In the genomic region with DNA sequence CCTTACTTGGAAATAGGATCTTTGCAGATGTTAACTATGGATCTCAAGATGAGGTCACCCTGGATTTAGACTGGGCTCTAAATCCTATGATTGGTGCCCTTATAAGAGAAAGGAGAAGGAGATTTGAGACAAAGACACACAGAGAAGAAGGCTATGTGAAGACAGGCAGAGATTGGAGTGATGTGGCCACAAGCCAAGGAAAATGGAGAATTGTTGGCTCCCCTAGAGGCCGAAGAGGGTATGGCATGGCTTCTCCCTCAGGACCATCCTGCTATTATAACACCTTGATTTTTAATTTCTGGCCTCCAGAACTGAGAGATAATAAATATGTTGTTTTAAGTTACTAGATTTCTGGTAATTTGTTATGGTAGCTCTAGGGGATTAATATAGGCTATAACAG, we compare ENCODE assay signal across 2 cellular contexts.
A peak's percentile ranks its signal among the peaks of the same experiment; 100 is the strongest.
TF ChIP-seq lines count a peak whose summit lies in the region.

No MANE protein-coding gene starts in this region.

TF ChIP-seq in HEK293, 187 proteins besides CTCF, POLR2A, EP300 and RAD21 (continued from another document):
- TF ChIP-seq, protein P1, sequence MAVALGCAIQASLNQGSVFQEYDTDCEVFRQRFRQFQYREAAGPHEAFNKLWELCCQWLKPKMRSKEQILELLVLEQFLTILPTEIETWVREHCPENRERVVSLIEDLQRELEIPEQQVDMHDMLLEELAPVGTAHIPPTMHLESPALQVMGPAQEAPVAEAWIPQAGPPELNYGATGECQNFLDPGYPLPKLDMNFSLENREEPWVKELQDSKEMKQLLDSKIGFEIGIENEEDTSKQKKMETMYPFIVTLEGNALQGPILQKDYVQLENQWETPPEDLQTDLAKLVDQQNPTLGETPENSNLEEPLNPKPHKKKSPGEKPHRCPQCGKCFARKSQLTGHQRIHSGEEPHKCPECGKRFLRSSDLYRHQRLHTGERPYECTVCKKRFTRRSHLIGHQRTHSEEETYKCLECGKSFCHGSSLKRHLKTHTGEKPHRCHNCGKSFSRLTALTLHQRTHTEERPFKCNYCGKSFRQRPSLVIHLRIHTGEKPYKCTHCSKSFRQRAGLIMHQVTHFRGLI (tag by site-specific recombination; IDR thresholded peaks at IDR 0.05), result no peak
- no peak for TF ChIP-seq ZNF114 (tag by site-specific recombination; IDR thresholded peaks at IDR 0.05)
- TF ChIP-seq SETDB1 (IDR thresholded peaks at IDR 0.05; ENCODE audit: insufficient read length, low read length), result peak; percentile 58
TF ChIP-seq in HEK293: peak in this region for 2.

TF ChIP-seq in K562, 482 proteins besides CTCF, POLR2A, EP300 and RAD21 (continued from another document):
- TF ChIP-seq, protein P2, sequence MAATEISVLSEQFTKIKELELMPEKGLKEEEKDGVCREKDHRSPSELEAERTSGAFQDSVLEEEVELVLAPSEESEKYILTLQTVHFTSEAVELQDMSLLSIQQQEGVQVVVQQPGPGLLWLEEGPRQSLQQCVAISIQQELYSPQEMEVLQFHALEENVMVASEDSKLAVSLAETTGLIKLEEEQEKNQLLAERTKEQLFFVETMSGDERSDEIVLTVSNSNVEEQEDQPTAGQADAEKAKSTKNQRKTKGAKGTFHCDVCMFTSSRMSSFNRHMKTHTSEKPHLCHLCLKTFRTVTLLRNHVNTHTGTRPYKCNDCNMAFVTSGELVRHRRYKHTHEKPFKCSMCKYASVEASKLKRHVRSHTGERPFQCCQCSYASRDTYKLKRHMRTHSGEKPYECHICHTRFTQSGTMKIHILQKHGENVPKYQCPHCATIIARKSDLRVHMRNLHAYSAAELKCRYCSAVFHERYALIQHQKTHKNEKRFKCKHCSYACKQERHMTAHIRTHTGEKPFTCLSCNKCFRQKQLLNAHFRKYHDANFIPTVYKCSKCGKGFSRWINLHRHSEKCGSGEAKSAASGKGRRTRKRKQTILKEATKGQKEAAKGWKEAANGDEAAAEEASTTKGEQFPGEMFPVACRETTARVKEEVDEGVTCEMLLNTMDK (IDR thresholded peaks at IDR 0.05; ENCODE audit: borderline replicate concordance, insufficient read depth, low read depth, low read length, poor library complexity, severe bottlenecking), result peak; percentile 32
- TF ChIP-seq MYC (IDR thresholded peaks at IDR 0.05; ENCODE audit: low read depth, low read length), result peak; percentile 35; the same call in 1 of the 2 replicates
- TF ChIP-seq MYC (CRISPR knock-in tag; IDR thresholded peaks at IDR 0.05; ENCODE audit: borderline replicate concordance, low read depth), result no peak
- peak; percentile 89 for TF ChIP-seq TRIM28 (IDR thresholded peaks at IDR 0.05)
- TF ChIP-seq JUND (IDR thresholded peaks at IDR 0.05; ENCODE audit: borderline replicate concordance, low read depth, low read length), result no peak
- TF ChIP-seq JUND (tag; IDR thresholded peaks at IDR 0.05; ENCODE audit: borderline replicate concordance, low read depth, low read length), result peak; percentile 43; the same call in 1 of the 3 replicates
- peak; percentile 89 for TF ChIP-seq CC2D1A (IDR thresholded peaks at IDR 0.05)
- 0 out of 2 replicates have a peak, but pooled peaks have one; percentile 39 for TF ChIP-seq NBN (IDR thresholded peaks at IDR 0.05; ENCODE audit: low read depth)
- TF ChIP-seq RCOR1 (IDR thresholded peaks at IDR 0.05; ENCODE audit: borderline replicate concordance in 1 of 2, low read depth in 2 of 2, low read length in 2 of 2), result peak in 1 of 2 experiments; percentile 86; a peak in 3 of 4 replicates
- TF ChIP-seq NFIC (IDR thresholded peaks at IDR 0.05), result peak; percentile 93
- TF ChIP-seq, protein P3, sequence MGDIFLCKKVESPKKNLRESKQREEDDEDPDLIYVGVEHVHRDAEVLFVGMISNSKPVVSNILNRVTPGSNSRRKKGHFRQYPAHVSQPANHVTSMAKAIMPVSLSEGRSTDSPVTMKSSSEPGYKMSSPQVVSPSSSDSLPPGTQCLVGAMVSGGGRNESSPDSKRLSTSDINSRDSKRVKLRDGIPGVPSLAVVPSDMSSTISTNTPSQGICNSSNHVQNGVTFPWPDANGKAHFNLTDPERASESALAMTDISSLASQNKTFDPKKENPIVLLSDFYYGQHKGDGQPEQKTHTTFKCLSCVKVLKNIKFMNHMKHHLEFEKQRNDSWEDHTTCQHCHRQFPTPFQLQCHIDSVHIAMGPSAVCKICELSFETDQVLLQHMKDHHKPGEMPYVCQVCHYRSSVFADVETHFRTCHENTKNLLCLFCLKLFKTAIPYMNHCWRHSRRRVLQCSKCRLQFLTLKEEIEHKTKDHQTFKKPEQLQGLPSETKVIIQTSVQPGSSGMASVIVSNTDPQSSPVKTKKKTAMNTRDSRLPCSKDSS (IDR thresholded peaks at IDR 0.05; ENCODE audit: low read depth, partially characterized antibody), result peak; percentile 40
- TF ChIP-seq FOXM1 (IDR thresholded peaks at IDR 0.05; ENCODE audit: low read depth), result peak; percentile 55; the same call in 1 of the 2 replicates
- TF ChIP-seq FOXM1 (CRISPR knock-in tag; IDR thresholded peaks at IDR 0.05; ENCODE audit: low read depth), result no peak
- TF ChIP-seq HDAC1 (IDR thresholded peaks at IDR 0.05), result peak in 1 of 2 experiments; percentile 29; a peak in 1 of 4 replicates
- peak; percentile 41 for TF ChIP-seq KLF16 (IDR thresholded peaks at IDR 0.05)
- no peak for TF ChIP-seq HLTF (IDR thresholded peaks at IDR 0.05)
- TF ChIP-seq ARNT (IDR thresholded peaks at IDR 0.05), result peak in 1 of 2 experiments; percentile 69; a peak in 1 of 4 replicates
- TF ChIP-seq YY1 (IDR thresholded peaks at IDR 0.05; ENCODE audit: borderline replicate concordance in 1 of 3, control insufficient read depth in 1 of 3, extremely low read depth in 1 of 3, insufficient read depth in 3 of 3, insufficient read length in 1 of 3, insufficient replicate concordance in 2 of 3, low read depth in 1 of 3, low read length in 2 of 3), result peak in 1 of 3 experiments; percentile 65
- no peak for TF ChIP-seq SIRT6 (IDR thresholded peaks at IDR 0.05; ENCODE audit: low read depth, low read length)
- TF ChIP-seq BCOR (IDR thresholded peaks at IDR 0.05), result peak; percentile 89
- 0 out of 2 replicates have a peak, but pooled peaks have one; percentile 27 for TF ChIP-seq GATA2 (CRISPR knock-in tag; IDR thresholded peaks at IDR 0.05)
- no peak for TF ChIP-seq HMG20A (CRISPR knock-in tag; conservative IDR thresholded peaks at IDR 0.05)
- TF ChIP-seq HDAC2 (IDR thresholded peaks at IDR 0.05), result peak; percentile 44; the same call in 1 of the 2 replicates
- peak; percentile 74 for TF ChIP-seq KDM1A (IDR thresholded peaks at IDR 0.05)
- TF ChIP-seq CBX1 (IDR thresholded peaks at IDR 0.05; ENCODE audit: low read depth), result peak; percentile 81; the same call in 1 of the 2 replicates
- TF ChIP-seq, protein P4, sequence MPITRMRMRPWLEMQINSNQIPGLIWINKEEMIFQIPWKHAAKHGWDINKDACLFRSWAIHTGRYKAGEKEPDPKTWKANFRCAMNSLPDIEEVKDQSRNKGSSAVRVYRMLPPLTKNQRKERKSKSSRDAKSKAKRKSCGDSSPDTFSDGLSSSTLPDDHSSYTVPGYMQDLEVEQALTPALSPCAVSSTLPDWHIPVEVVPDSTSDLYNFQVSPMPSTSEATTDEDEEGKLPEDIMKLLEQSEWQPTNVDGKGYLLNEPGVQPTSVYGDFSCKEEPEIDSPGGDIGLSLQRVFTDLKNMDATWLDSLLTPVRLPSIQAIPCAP (CRISPR knock-in tag; IDR thresholded peaks at IDR 0.05; ENCODE audit: borderline replicate concordance), result no peak
- TF ChIP-seq KLF1 (tag; IDR thresholded peaks at IDR 0.05), result no peak
- TF ChIP-seq, protein P5, sequence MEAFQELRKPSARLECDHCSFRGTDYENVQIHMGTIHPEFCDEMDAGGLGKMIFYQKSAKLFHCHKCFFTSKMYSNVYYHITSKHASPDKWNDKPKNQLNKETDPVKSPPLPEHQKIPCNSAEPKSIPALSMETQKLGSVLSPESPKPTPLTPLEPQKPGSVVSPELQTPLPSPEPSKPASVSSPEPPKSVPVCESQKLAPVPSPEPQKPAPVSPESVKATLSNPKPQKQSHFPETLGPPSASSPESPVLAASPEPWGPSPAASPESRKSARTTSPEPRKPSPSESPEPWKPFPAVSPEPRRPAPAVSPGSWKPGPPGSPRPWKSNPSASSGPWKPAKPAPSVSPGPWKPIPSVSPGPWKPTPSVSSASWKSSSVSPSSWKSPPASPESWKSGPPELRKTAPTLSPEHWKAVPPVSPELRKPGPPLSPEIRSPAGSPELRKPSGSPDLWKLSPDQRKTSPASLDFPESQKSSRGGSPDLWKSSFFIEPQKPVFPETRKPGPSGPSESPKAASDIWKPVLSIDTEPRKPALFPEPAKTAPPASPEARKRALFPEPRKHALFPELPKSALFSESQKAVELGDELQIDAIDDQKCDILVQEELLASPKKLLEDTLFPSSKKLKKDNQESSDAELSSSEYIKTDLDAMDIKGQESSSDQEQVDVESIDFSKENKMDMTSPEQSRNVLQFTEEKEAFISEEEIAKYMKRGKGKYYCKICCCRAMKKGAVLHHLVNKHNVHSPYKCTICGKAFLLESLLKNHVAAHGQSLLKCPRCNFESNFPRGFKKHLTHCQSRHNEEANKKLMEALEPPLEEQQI (IDR thresholded peaks at IDR 0.05), result peak; percentile 93
- TF ChIP-seq HCFC1 (IDR thresholded peaks at IDR 0.05; ENCODE audit: low read depth, low read length), result no peak
- TF ChIP-seq, protein P6, sequence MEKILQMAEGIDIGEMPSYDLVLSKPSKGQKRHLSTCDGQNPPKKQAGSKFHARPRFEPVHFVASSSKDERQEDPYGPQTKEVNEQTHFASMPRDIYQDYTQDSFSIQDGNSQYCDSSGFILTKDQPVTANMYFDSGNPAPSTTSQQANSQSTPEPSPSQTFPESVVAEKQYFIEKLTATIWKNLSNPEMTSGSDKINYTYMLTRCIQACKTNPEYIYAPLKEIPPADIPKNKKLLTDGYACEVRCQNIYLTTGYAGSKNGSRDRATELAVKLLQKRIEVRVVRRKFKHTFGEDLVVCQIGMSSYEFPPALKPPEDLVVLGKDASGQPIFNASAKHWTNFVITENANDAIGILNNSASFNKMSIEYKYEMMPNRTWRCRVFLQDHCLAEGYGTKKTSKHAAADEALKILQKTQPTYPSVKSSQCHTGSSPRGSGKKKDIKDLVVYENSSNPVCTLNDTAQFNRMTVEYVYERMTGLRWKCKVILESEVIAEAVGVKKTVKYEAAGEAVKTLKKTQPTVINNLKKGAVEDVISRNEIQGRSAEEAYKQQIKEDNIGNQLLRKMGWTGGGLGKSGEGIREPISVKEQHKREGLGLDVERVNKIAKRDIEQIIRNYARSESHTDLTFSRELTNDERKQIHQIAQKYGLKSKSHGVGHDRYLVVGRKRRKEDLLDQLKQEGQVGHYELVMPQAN (IDR thresholded peaks at IDR 0.05; ENCODE audit: borderline replicate concordance), result 0 out of 2 replicates have a peak, but pooled peaks have one; percentile 24
- peak; percentile 97 for TF ChIP-seq SMARCA5 (IDR thresholded peaks at IDR 0.05)
- TF ChIP-seq TRIM24 (IDR thresholded peaks at IDR 0.05), result 0 out of 4 replicates have a peak, but pooled peaks have one; percentile 31 to 46
